8 cellular contexts compared by ENCODE assay signal in genomic region chr18:35376742-35377695, GRCh38. TPM values are rescaled to one million over a fixed set of nuclear protein-coding genes. Genes with fewer than 3 reads are reported as not detected.
DNase-seq lines count a peak whose midpoint lies in the region; ATAC-seq and TF ChIP-seq lines count a peak whose summit lies in the region.

ZNF396 (minus strand) TSS chr18:35377337; CDS start chr18:35374292, 3,045 bp downstream.

- peak within 1 kb of the TSS; percentile 37 to 91 (median 86) for H3K27ac Mint-ChIP-seq in CD4-positive, alpha-beta memory T cell
- H3K27ac Mint-ChIP-seq in naive thymus-derived CD4-positive, alpha-beta T cell = peak within 1 kb of the TSS; percentile 44 to 90 (median 74)
- peak within 1 kb of the TSS; percentile 72 for H3K27ac Mint-ChIP-seq in stimulated activated memory B cell treated with anti-CD40 and anti-IgM and Interleukin-4, amounts not matched to agents 10 μg/mL and 1 μg/mL and 100 μg/mL, for 72 hours

- no peaks in the 10 kb centered on the region for H3K27me3 ChIP-seq in CD4-positive, alpha-beta memory T cell (ENCODE audit: insufficient read depth, low read length)
- no peaks in the 10 kb centered on the region for H3K27me3 ChIP-seq in PC-3 (ENCODE audit: low read length)
- H3K27me3 ChIP-seq in fibroblast of lung (ENCODE audit: control insufficient read depth, insufficient read depth, low read length) = no peaks in the 10 kb centered on the region
- no peaks in the 10 kb centered on the region for H3K27me3 ChIP-seq in naive thymus-derived CD4-positive, alpha-beta T cell (ENCODE audit: control insufficient read depth in 2 of 2, insufficient read depth in 2 of 2, low read length in 2 of 2)

- peak within 1 kb of the TSS; percentile 82 to 92 (median 88) for H3K4me3 Mint-ChIP-seq in CD4-positive, alpha-beta memory T cell
- peak within 1 kb of the TSS; percentile 80 to 92 (median 88) for H3K4me3 Mint-ChIP-seq in naive thymus-derived CD4-positive, alpha-beta T cell
- H3K4me3 Mint-ChIP-seq in stimulated activated memory B cell treated with anti-CD40 and anti-IgM and Interleukin-4, amounts not matched to agents 10 μg/mL and 1 μg/mL and 100 μg/mL, for 72 hours = peak within 1 kb of the TSS; percentile 91

- peaks cover 0 to 1% of the 10 kb centered on the region in 2 donors for H3K27me3 Mint-ChIP-seq in CD4-positive, alpha-beta memory T cell
- peaks cover 0 to 29% (median 0%) of the 10 kb centered on the region in 5 donors for H3K27me3 Mint-ChIP-seq in naive thymus-derived CD4-positive, alpha-beta T cell
- no peaks in the 10 kb centered on the region for H3K27me3 Mint-ChIP-seq in stimulated activated memory B cell treated with anti-CD40 and anti-IgM and Interleukin-4, amounts not matched to agents 10 μg/mL and 1 μg/mL and 100 μg/mL, for 72 hours

- no peaks in the 10 kb centered on the region for H3K9me2 ChIP-seq in PC-3 (replicated peaks; ENCODE audit: low read length)

- H2AFZ ChIP-seq in PC-3 (ENCODE audit: low read length) (peak within 1 kb of the TSS; percentile 87), fibroblast of lung (ENCODE audit: low read length) (peak within 1 kb of the TSS; percentile 81)

- H3K9me3 Mint-ChIP-seq in CD4-positive, alpha-beta memory T cell = no peaks in the 10 kb centered on the region
- H3K9me3 Mint-ChIP-seq in naive thymus-derived CD4-positive, alpha-beta T cell = no peaks in the 10 kb centered on the region
- peaks cover 2% of the 10 kb centered on the region for H3K9me3 Mint-ChIP-seq in stimulated activated memory B cell treated with anti-CD40 and anti-IgM and Interleukin-4, amounts not matched to agents 10 μg/mL and 1 μg/mL and 100 μg/mL, for 72 hours

- H3K27ac ChIP-seq in CD4-positive, alpha-beta memory T cell (ENCODE audit: low read depth, low read length) = peak within 1 kb of the TSS; percentile 34
- H3K27ac ChIP-seq in PC-3 (ENCODE audit: low read length) = no peak within 1 kb of the TSS
- no peak within 1 kb of the TSS for H3K27ac ChIP-seq in fibroblast of lung (ENCODE audit: insufficient read depth, low read length)
- peak within 1 kb of the TSS; percentile 55 for H3K27ac ChIP-seq in naive thymus-derived CD4-positive, alpha-beta T cell (ENCODE audit: low read depth, low read length)

- H3K36me3 ChIP-seq in CD4-positive, alpha-beta memory T cell (ENCODE audit: insufficient read depth, low read length) = no peaks in the 10 kb centered on the region
- no peaks in the 10 kb centered on the region for H3K36me3 ChIP-seq in PC-3 (ENCODE audit: low read depth, low read length)
- H3K36me3 ChIP-seq in fibroblast of lung (ENCODE audit: control insufficient read depth, insufficient read depth, low read length) = no peaks in the 10 kb centered on the region
- H3K36me3 ChIP-seq in naive thymus-derived CD4-positive, alpha-beta T cell (ENCODE audit: control insufficient read depth in 2 of 3, insufficient read depth in 3 of 3, low read length in 3 of 3) = peaks cover 0 to 4% (median 0%) of the 10 kb centered on the region in 3 experiments

- BruUV-seq in PC-3 (replicated peaks; lab: Mats Ljungman, UMichigan) = no TSS peak

- CTCF ChIA-PET in CD4-positive, alpha-beta memory T cell (lab: Charles Lee; ENCODE audit: partially characterized antibody) = interaction anchor here (0.9 kb wide), 1 partner anchor 9 kb away, joined by 3 read pairs; no protein-coding TSS in a partner anchor
- CTCF ChIA-PET in PC-3 (lab: Charles Lee) = no interaction called here
- CTCF ChIA-PET in naive thymus-derived CD4-positive, alpha-beta T cell (lab: Charles Lee) = no interaction called here

- intact Hi-C loops in CD4-positive, alpha-beta memory T cell (cut with micrococcal nuclease) = loop anchor here (1.0 to 2.0 kb wide), 4 partner anchors 9 to 596 kb away; partner anchors contain the start of genes RMP24, ZNF24 and ZSCAN30
- intact Hi-C loops in PC-3 (cut with micrococcal nuclease) = no loop called here
- intact Hi-C loops in naive thymus-derived CD4-positive, alpha-beta T cell (cut with micrococcal nuclease) = loop anchor here (1.0 to 2.0 kb wide), 9 partner anchors 9 to 595 kb away; partner anchors contain the start of genes ZNF24 (in 2 of the 2), ZSCAN30 (in 2 of the 2), INO80C (in 1 of the 2) and MAPRE2 (in 1 of the 2)

- POLR2A ChIA-PET in CD4-positive, alpha-beta memory T cell (lab: Charles Lee; ENCODE audit: partially characterized antibody) = interaction anchor here (0.7 to 1.1 kb wide), 4 partner anchors 88 to 336 kb away, joined by 3 to 7 read pairs (median 4); partner anchors contain the start of genes INO80C and MAPRE2
- POLR2A ChIA-PET in PC-3 (lab: Charles Lee; ENCODE audit: unreplicated experiment) = interaction anchor here (0.6 kb wide), 1 partner anchor 12 kb away, joined by 3 read pairs; no protein-coding TSS in a partner anchor
- POLR2A ChIA-PET in naive thymus-derived CD4-positive, alpha-beta T cell (lab: Charles Lee) = interaction anchor here (0.6 to 1.0 kb wide), 4 partner anchors 121 to 752 kb away, joined by 3 to 4 read pairs (median 3); partner anchors contain the start of genes INO80C, SLC39A6 and ZNF397

- peak within 1 kb of the TSS; percentile 45 to 70 for H3K4me3 ChIP-seq in CD4-positive, alpha-beta memory T cell (ENCODE audit: low read length in 2 of 2)
- H3K4me3 ChIP-seq in PC-3 (ENCODE audit: low read length) (peak within 1 kb of the TSS; percentile 70), fibroblast of lung (replicated peaks in 1 of 4; ENCODE audit: control extremely low read depth in 1 of 4, insufficient read depth in 1 of 4, low read depth in 3 of 4, low read length in 4 of 4) (peak within 1 kb of the TSS; percentile 55 to 70 (median 65))
- peak within 1 kb of the TSS; percentile 75 for H3K4me3 ChIP-seq in naive thymus-derived CD4-positive, alpha-beta T cell (ENCODE audit: low read length)

- H3K79me2 ChIP-seq in PC-3 (ENCODE audit: low read length) (no peaks in the 10 kb centered on the region), fibroblast of lung (ENCODE audit: control insufficient read depth, insufficient read depth, low read length) (no peaks in the 10 kb centered on the region)

- H3K4me1 Mint-ChIP-seq in CD4-positive, alpha-beta memory T cell = peaks cover 0 to 12% (median 2%) of the 10 kb centered on the region in 4 donors
- peaks cover 3 to 12% (median 10%) of the 10 kb centered on the region in 7 donors for H3K4me1 Mint-ChIP-seq in naive thymus-derived CD4-positive, alpha-beta T cell
- peaks cover 6% of the 10 kb centered on the region for H3K4me1 Mint-ChIP-seq in stimulated activated memory B cell treated with anti-CD40 and anti-IgM and Interleukin-4, amounts not matched to agents 10 μg/mL and 1 μg/mL and 100 μg/mL, for 72 hours

- TF ChIP-seq CTCF in PC-3 (conservative IDR thresholded peaks at IDR 0.05; ENCODE audit: low read depth, low read length) (no peak), fibroblast of lung (conservative IDR thresholded peaks at IDR 0.05 in 1 of 2, IDR thresholded peaks at IDR 0.05 in 1 of 2; ENCODE audit: low read depth in 1 of 2, low read length in 2 of 2) (no peak)

- no peaks in the 10 kb centered on the region for H4K20me1 ChIP-seq in PC-3 (ENCODE audit: low read length)
- no peaks in the 10 kb centered on the region for H4K20me1 ChIP-seq in fibroblast of lung (ENCODE audit: control insufficient read depth, extremely low read depth, insufficient read depth, low read length)

- peaks cover 1 to 5% of the 10 kb centered on the region in 2 donors for H3K36me3 Mint-ChIP-seq in CD4-positive, alpha-beta memory T cell
- no peaks in the 10 kb centered on the region for H3K36me3 Mint-ChIP-seq in naive thymus-derived CD4-positive, alpha-beta T cell
- H3K36me3 Mint-ChIP-seq in stimulated activated memory B cell treated with anti-CD40 and anti-IgM and Interleukin-4, amounts not matched to agents 10 μg/mL and 1 μg/mL and 100 μg/mL, for 72 hours = no peaks in the 10 kb centered on the region

- no peaks in the 10 kb centered on the region for H3K9me3 ChIP-seq in CD4-positive, alpha-beta memory T cell (ENCODE audit: control insufficient read depth in 1 of 2, low read length in 2 of 2)
- no peaks in the 10 kb centered on the region for H3K9me3 ChIP-seq in PC-3 (ENCODE audit: low read length)
- no peaks in the 10 kb centered on the region for H3K9me3 ChIP-seq in fibroblast of lung (ENCODE audit: control insufficient read depth, insufficient read depth, low read depth, low read length)
- H3K9me3 ChIP-seq in naive thymus-derived CD4-positive, alpha-beta T cell (ENCODE audit: control insufficient read depth in 2 of 3, low read length in 3 of 3) = no peaks in the 10 kb centered on the region

- peaks cover 7% of the 10 kb centered on the region for H3K4me1 ChIP-seq in CD4-positive, alpha-beta memory T cell (ENCODE audit: insufficient read depth, low read length)
- H3K4me1 ChIP-seq in PC-3 (ENCODE audit: insufficient read depth, low read length) (no peaks in the 10 kb centered on the region), fibroblast of lung (ENCODE audit: control insufficient read depth, extremely low read depth, insufficient read depth, low read length) (peaks cover 1% of the 10 kb centered on the region)
- H3K4me1 ChIP-seq in naive thymus-derived CD4-positive, alpha-beta T cell (ENCODE audit: control insufficient read depth in 2 of 2, insufficient read depth in 2 of 2, low read length in 2 of 2) = no peaks in the 10 kb centered on the region

- peak; percentile 57 to 75 (median 65) for DNase-seq in CD4-positive, alpha-beta memory T cell
- DNase-seq in HPDE6-E6E7 (ENCODE audit: extremely low spot score) (peak; percentile 53), PC-3 (peak; percentile 41), fibroblast of lung (ENCODE audit: low read depth in 2 of 2) (peak; percentile 51 to 62)
- DNase-seq in activated T-cell treated with anti-CD3 and anti-CD28 coated beads, Interleukin-2, amount 50 U/mL, for 48 hours = peak; percentile 74 to 78
- DNase-seq in naive thymus-derived CD4-positive, alpha-beta T cell = peak; percentile 51 to 72 (median 58)

- ATAC-seq in GM19467 (IDR thresholded peaks at IDR 0.05; ENCODE audit: unreplicated experiment) = peak; percentile 84
- ATAC-seq in PC-3 = peak; percentile 92
- ATAC-seq in naive thymus-derived CD4-positive, alpha-beta T cell = peak; percentile 81
- ATAC-seq in stimulated activated memory B cell treated with anti-CD40 and anti-IgM and Interleukin-4, amounts not matched to agents 10 μg/mL and 1 μg/mL and 100 μg/mL, for 72 hours = peak; percentile 89

- H3F3A ChIP-seq in PC-3 (ENCODE audit: low read length, unreplicated experiment) = no peaks in the 10 kb centered on the region

- 0 out of 2 replicates have a peak within 1 kb of the TSS, but pooled peaks have one; percentile 12 for H3K9ac ChIP-seq in PC-3 (ENCODE audit: low read length)
- no peak within 1 kb of the TSS for H3K9ac ChIP-seq in fibroblast of lung (ENCODE audit: insufficient read depth, low read length)

- H3K4me2 ChIP-seq in PC-3 (ENCODE audit: low read length) (peak within 1 kb of the TSS; percentile 75), fibroblast of lung (ENCODE audit: extremely low read depth, insufficient read depth, low read length) (peak within 1 kb of the TSS; percentile 82)

RNA-seq across cellular contexts. Expression of gene ZNF396, which starts in this region (rescaled TPM):
- 1 to 10 TPM; 5.5 to 7.3 TPM for total RNA-seq in CD4-positive, alpha-beta memory T cell
- polyA plus RNA-seq in CD4-positive, alpha-beta memory T cell = 1 to 10 TPM; 1.1 to 1.5 TPM
- 0.40 and 0.95 TPM in 2 replicates for total RNA-seq in PC-3 (2014; rRNA removed)
- total RNA-seq in fibroblast of lung = 2.8 and 5.0 TPM in 2 replicates
- polyA plus RNA-seq in fibroblast of lung = 0.80 and 1.7 TPM in 2 replicates
- 0.87 and 1.0 TPM in 2 replicates for polyA plus RNA-seq in fibroblast of lung (2012)
- 1.3 TPM in 1 of 2 replicates, not detected in the other for polyA minus RNA-seq in fibroblast of lung (ENCODE audit: low replicate concordance)
- 1 to 10 TPM in 2 of 5 experiments, under 1 TPM in 3; 0.11 to 8.2 (median 0.54) TPM for total RNA-seq in naive thymus-derived CD4-positive, alpha-beta T cell
- polyA plus RNA-seq in naive thymus-derived CD4-positive, alpha-beta T cell = 1 to 10 TPM; 1.0 to 1.6 TPM

Comparison
In these comparisons a context has a peak if more than half of its experiments do, and no peak if none do; other contexts are left out.
1. Peak in DNase-seq, ATAC-seq, H3K4me3 ChIP-seq, H3K9ac ChIP-seq and H3K4me2 ChIP-seq in PC-3; RNA of the gene not detected or under 1 TPM.
2. H3K27ac ChIP-seq: peak in CD4-positive, alpha-beta memory T cell (single experiment) and naive thymus-derived CD4-positive, alpha-beta T cell (single experiment); none in PC-3 (single experiment) and fibroblast of lung (single experiment).
3. Peak in every context shown above with its lines, with median percentiles within 50 percentile points of each other: DNase-seq, H3K4me3 ChIP-seq, H3K27ac Mint-ChIP-seq, H3K4me3 Mint-ChIP-seq and ATAC-seq.